1 cellular context compared by ENCODE assay signal in the genomic region with DNA sequence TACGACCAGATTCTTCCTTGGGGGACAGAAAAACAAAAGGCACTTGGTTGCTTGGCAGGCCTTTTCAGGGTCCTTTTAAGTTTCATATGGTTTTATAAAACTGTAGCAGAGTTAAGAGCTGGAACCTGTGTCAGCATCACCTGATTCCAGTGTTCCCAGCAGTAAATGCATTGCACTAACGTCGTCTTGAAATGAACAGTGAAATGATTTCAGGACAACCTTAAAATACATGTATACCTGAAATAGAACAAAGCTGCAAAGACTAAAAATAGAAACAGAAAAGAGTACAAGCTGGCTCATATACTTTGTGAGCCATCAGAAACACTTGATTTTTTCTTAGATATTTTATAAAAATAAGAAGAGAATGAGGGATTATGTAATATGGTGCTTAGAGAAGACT.
TF ChIP-seq lines count a peak whose summit lies in the region.

No MANE protein-coding gene starts in this region.

TF ChIP-seq in SK-N-SH, 30 proteins besides CTCF, POLR2A, EP300 and RAD21 (continued from another document):
- TF ChIP-seq EZH2phosphoT487 (IDR thresholded peaks at IDR 0.05; ENCODE audit: borderline replicate concordance, low read depth) (no peak), RXRA (IDR thresholded peaks at IDR 0.05; ENCODE audit: borderline replicate concordance, low read depth) (no peak), GATA2 (CRISPR knock-in tag; IDR thresholded peaks at IDR 0.05) (no peak), TAF1 (IDR thresholded peaks at IDR 0.05; ENCODE audit: borderline replicate concordance, low read depth, low read length) (no peak)
- TF ChIP-seq, protein P1, sequence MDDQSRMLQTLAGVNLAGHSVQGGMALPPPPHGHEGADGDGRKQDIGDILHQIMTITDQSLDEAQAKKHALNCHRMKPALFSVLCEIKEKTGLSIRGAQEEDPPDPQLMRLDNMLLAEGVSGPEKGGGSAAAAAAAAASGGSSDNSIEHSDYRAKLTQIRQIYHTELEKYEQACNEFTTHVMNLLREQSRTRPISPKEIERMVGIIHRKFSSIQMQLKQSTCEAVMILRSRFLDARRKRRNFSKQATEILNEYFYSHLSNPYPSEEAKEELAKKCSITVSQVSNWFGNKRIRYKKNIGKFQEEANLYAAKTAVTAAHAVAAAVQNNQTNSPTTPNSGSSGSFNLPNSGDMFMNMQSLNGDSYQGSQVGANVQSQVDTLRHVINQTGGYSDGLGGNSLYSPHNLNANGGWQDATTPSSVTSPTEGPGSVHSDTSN (IDR thresholded peaks at IDR 0.05), result no peak
